Comparison of ENCODE assay signal across 8 cellular contexts in the genomic region with DNA sequence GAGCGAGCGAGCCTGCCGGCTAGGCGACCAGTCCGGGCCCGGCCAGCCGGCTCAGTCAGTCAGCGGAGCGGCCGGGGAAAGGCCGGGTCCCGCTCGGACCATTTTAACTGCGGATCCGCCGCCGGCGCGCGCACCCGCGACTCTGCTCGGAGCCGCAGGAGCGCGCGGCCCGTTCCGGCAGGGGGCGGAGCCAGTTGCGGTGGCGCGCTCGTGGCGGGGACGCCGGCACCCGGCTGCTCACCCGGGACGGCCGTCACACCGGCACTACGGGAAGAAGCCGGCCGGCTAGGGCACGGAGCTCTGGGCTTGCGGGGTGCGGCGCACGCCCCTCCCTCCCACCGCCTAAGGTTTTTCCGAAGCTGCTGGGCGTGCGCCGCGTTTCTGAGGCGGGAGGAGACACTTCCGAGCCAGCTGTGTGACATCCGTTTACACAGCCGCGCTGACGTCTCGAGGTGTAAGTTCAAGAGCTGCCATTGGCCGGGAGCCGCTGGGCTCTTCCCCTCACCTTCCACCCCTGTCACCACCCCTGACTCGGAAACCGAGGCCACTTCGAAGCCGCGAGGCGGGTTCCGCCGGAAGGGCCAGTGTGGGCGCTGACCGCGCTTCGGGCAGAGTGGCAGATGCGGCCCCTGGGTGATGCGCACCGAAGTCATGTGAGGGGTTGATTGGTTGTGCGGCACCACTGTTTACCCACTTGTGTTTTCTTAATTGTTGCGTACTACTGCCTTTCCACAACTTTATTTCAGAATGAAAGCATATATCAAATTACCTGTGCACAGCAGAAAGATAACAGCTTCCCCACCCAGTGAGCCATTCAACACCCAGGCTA. TPM values are rescaled to one million over a fixed set of nuclear protein-coding genes. Genes with fewer than 3 reads are reported as not detected.
DNase-seq lines count a peak whose midpoint lies in the region; ATAC-seq and TF ChIP-seq lines count a peak whose summit lies in the region.

A gene (minus strand): TSS at position 144 of the 829 bp plus-strand sequence.

- peaks cover 4% of the 10 kb centered on the region for H3K9me3 Mint-ChIP-seq in activated naive CD8-positive, alpha-beta T cell (ENCODE audit: low read depth)
- H3K9me3 Mint-ChIP-seq in glutamatergic neuron (ENCODE audit: unreplicated experiment) = peaks cover 16% of the 10 kb centered on the region
- H3K9me3 Mint-ChIP-seq in osteocyte (ENCODE audit: unreplicated experiment) = peaks cover 5% of the 10 kb centered on the region

- H3K27ac Mint-ChIP-seq in activated naive CD8-positive, alpha-beta T cell = peak within 1 kb of the TSS; percentile 97
- H3K27ac Mint-ChIP-seq in glutamatergic neuron (ENCODE audit: unreplicated experiment) (peak within 1 kb of the TSS; percentile 92), osteocyte (ENCODE audit: unreplicated experiment) (peak within 1 kb of the TSS; percentile 99)

- TF ChIP-seq CTCF in GM06990 (IDR thresholded peaks at IDR 0.05; ENCODE audit: insufficient read depth, low read length, poor library complexity, severe bottlenecking) (no peak), glutamatergic neuron (IDR thresholded peaks at IDR 0.05; ENCODE audit: partially characterized antibody, unreplicated experiment) (no peak), osteocyte (IDR thresholded peaks at IDR 0.05) (no peak)

- H3K36me3 Mint-ChIP-seq in activated naive CD8-positive, alpha-beta T cell = peaks cover 6% of the 10 kb centered on the region
- no peaks in the 10 kb centered on the region for H3K36me3 Mint-ChIP-seq in glutamatergic neuron (ENCODE audit: unreplicated experiment)
- H3K36me3 Mint-ChIP-seq in osteocyte (ENCODE audit: unreplicated experiment) = peaks cover 8% of the 10 kb centered on the region

- H3K27ac ChIP-seq in thymus (ENCODE audit: low read depth) = peak within 1 kb of the TSS; percentile 100

- H3K4me3 ChIP-seq in GM06990 (replicated peaks; ENCODE audit: low read depth, low read length) (peak within 1 kb of the TSS; percentile 96), thymus (ENCODE audit: low read length) (peak within 1 kb of the TSS; percentile 97)

- peaks cover 40% of the 10 kb centered on the region for H3K4me1 Mint-ChIP-seq in activated naive CD8-positive, alpha-beta T cell (ENCODE audit: low read depth)
- H3K4me1 Mint-ChIP-seq in glutamatergic neuron (ENCODE audit: low read depth, unreplicated experiment) = peaks cover 18% of the 10 kb centered on the region
- H3K4me1 Mint-ChIP-seq in osteocyte (ENCODE audit: unreplicated experiment) = peaks cover 28% of the 10 kb centered on the region

- under 1% methylated on average over 82 of the region's 82 CpGs for WGBS in thymus

- peaks cover 3% of the 10 kb centered on the region for H3K4me1 ChIP-seq in thymus (ENCODE audit: control insufficient read depth, insufficient read depth, low read length)

- H3K27me3 ChIP-seq in GM06990 (replicated peaks; ENCODE audit: control insufficient read depth, insufficient read depth, low read length) = no peaks in the 10 kb centered on the region
- H3K27me3 ChIP-seq in thymus (ENCODE audit: control insufficient read depth, insufficient read depth) = no peaks in the 10 kb centered on the region

- peak within 1 kb of the TSS; percentile 94 for H3K4me3 Mint-ChIP-seq in activated naive CD8-positive, alpha-beta T cell
- H3K4me3 Mint-ChIP-seq in glutamatergic neuron (ENCODE audit: unreplicated experiment) (peak within 1 kb of the TSS; percentile 92), osteocyte (ENCODE audit: unreplicated experiment) (peak within 1 kb of the TSS; percentile 92)

- H3K36me3 ChIP-seq in GM06990 (ENCODE audit: control insufficient read depth, insufficient read depth, low read length) (no peaks in the 10 kb centered on the region), thymus (ENCODE audit: control insufficient read depth, insufficient read depth) (no peaks in the 10 kb centered on the region)

- peak; percentile 70 for ATAC-seq in HG02571 (IDR thresholded peaks at IDR 0.05; ENCODE audit: unreplicated experiment)

- DNase-seq in GM06990 (ENCODE audit: extremely low read depth, insufficient read length) (peak; percentile 93), NCI-H1048 (lab: John Stamatoyannopoulos, UW) (peak; percentile 67), SKM-1 (lab: John Stamatoyannopoulos, UW; ENCODE audit: unreplicated experiment) (peak; percentile 76), glutamatergic neuron (peak; percentile 93), osteocyte (ENCODE audit: extremely low spot score, unreplicated experiment) (peak; percentile 94)

- H3K9me3 ChIP-seq in thymus (ENCODE audit: control insufficient read depth) = no peaks in the 10 kb centered on the region

- no peaks in the 10 kb centered on the region for H3K27me3 Mint-ChIP-seq in activated naive CD8-positive, alpha-beta T cell
- peaks cover 4% of the 10 kb centered on the region for H3K27me3 Mint-ChIP-seq in glutamatergic neuron (ENCODE audit: unreplicated experiment)
- H3K27me3 Mint-ChIP-seq in osteocyte (ENCODE audit: unreplicated experiment) = no peaks in the 10 kb centered on the region

RNA-seq across cellular contexts. Expression of the gene that starts here (rescaled TPM):
- total RNA-seq in glutamatergic neuron (ENCODE audit: unreplicated experiment) (20.3 TPM), osteocyte (17.6 and 21.2 TPM in 2 replicates)
- 12.3 TPM for polyA plus RNA-seq in thymus

Comparison
In these comparisons a context has a peak if more than half of its experiments do, and no peak if none do; other contexts are left out.
1. Peak in every context shown above with its lines: DNase-seq, ATAC-seq, H3K4me3 ChIP-seq and H3K27ac ChIP-seq.